14 cellular contexts compared by ENCODE assay signal in genomic region chr1:51283977-51284376, GRCh38. TPM values are rescaled to one million over a fixed set of nuclear protein-coding genes. Genes with fewer than 3 reads are reported as not detected.
"Had no signal": no experiment of that assay in that cellular context is flagged by ENCODE, and none has a peak within 500 bp of the region (broad histone marks: within the 10 kb centered on the region; RNA-seq: fewer than 3 reads in every experiment).

No MANE protein-coding gene starts in this region.

- H3K4me3 ChIP-seq: adrenal gland, body of pancreas, gastrocnemius medialis, ovary, upper lobe of left lung had no signal

- H3K4me3 Mint-ChIP-seq: activated CD4-positive, alpha-beta T cell treated with anti-CD3 and anti-CD28 coated beads for 36 hours; activated CD8-positive, alpha-beta T cell treated with anti-CD3 and anti-CD28 coated beads, Interleukin-2, amount 10 ng/mL, durations not matched to agents 7 days and 5 days had no signal

- ATAC-seq: activated CD8-positive, alpha-beta T cell treated with anti-CD3 and anti-CD28 coated beads, Interleukin-2, amount 10 ng/mL, durations not matched to agents 7 days and 5 days had no signal

- H3K27ac Mint-ChIP-seq: activated CD4-positive, alpha-beta T cell treated with anti-CD3 and anti-CD28 coated beads for 36 hours; activated CD8-positive, alpha-beta T cell treated with anti-CD3 and anti-CD28 coated beads, Interleukin-2, amount 10 ng/mL, durations not matched to agents 7 days and 5 days had no signal

- H3K27me3 Mint-ChIP-seq: activated CD4-positive, alpha-beta T cell treated with anti-CD3 and anti-CD28 coated beads for 36 hours had no signal

- DNase-seq: activated CD4-positive, alpha-beta T cell treated with anti-CD3 and anti-CD28 coated beads for 36 hours; activated CD8-positive, alpha-beta memory T cell treated with anti-CD3 and anti-CD28 coated beads, Interleukin-2, amount 50 U/mL, for 48 hours; activated CD8-positive, alpha-beta T cell treated with anti-CD3 and anti-CD28 coated beads, Interleukin-2, amount 10 ng/mL, durations not matched to agents 7 days and 5 days; activated naive CD4-positive, alpha-beta T cell treated with anti-CD3 and anti-CD28 coated beads, Interleukin-2, amount 50 U/mL, for 16 hours; effector memory CD4-positive, alpha-beta T cell; gastrocnemius medialis; mesendoderm; retina; SW 1271; WERI-Rb-1 had no signal

- H3K27me3 ChIP-seq: adrenal gland, body of pancreas, gastrocnemius medialis, ovary, upper lobe of left lung had no signal

- H3K9me3 ChIP-seq: adrenal gland, body of pancreas, gastrocnemius medialis, ovary, upper lobe of left lung had no signal

- H3K36me3 ChIP-seq: adrenal gland, gastrocnemius medialis, ovary had no signal

- H3K27ac ChIP-seq: body of pancreas, gastrocnemius medialis, upper lobe of left lung, WERI-Rb-1 had no signal

RNA-seq across cellular contexts. Expression of gene TTC39A, which starts 46.4 kb away (rescaled TPM):
- total RNA-seq: activated CD8-positive, alpha-beta T cell treated with anti-CD3 and anti-CD28 coated beads, Interleukin-2, amount 10 ng/mL, durations not matched to agents 7 days and 5 days had no signal
